ENCODE assay signal across 24 cellular contexts in the genomic region with DNA sequence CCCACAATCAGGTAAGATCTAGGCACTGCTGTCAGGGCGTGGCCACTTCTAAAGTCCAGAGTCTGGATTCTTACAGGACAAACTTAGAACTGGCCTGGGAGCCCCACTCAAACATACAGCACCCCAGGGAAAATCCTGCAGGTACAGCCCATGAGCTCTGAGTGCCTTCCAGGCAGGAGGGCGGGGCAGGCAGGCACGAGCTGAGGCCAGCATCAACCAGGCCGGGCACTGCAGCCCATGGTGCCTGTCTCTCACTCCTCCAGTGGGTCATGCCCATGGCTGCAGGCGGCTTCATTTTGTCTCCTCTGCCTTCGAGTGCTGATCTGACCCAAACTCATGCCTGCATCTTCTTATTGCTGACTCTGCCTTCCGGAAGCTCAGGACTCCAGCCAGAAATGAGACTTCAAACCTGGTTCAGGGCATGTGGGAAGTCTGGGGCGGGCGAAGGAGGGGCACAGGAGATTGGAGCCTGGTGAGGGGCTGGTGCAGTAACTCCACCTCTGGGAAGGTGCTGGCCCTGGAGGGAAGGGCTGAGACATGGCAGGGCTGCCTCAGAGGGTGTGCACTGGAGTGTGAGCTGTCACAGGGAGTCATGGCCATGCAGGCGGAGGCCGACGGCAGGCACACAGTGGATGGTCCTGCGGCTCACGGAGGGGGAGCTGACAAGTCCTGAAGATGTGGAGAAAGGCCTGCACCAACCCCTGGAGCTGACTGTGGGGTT. TPM values are rescaled to one million over a fixed set of nuclear protein-coding genes. Genes with fewer than 3 reads are reported as not detected.
DNase-seq lines count a peak whose midpoint lies in the region; ATAC-seq, FAIRE-seq and TF ChIP-seq lines count a peak whose summit lies in the region.
"Had no signal": no experiment of that assay in that cellular context is flagged by ENCODE, and none has a peak within 500 bp of the region (broad histone marks: within the 10 kb centered on the region; RNA-seq: fewer than 3 reads in every experiment).

No MANE protein-coding gene starts in this region.

- peak overlapping the region in 3 of 5 donors; percentile 16 to 54 (median 49) for H3K27ac ChIP-seq in adrenal gland
- H3K27ac ChIP-seq in HepG2 (ENCODE audit: extremely low read length, insufficient read depth, low read length) = no peak overlapping the region
- H3K27ac ChIP-seq: gastrocnemius medialis, SJSA1, stomach, WERI-Rb-1 had no signal

- H3K4me3 ChIP-seq in adrenal gland = no peak overlapping the region
- no peak overlapping the region for H3K4me3 ChIP-seq in HepG2 (replicated peaks in 1 of 3; ENCODE audit: insufficient read depth in 1 of 3, low read depth in 2 of 3, low read length in 3 of 3)
- H3K4me3 ChIP-seq: gastrocnemius medialis, SJSA1, stomach had no signal

- CTCF ChIA-PET in HepG2 (lab: Yijun Ruan, JAX; ENCODE audit: low intra/inter-chr PET ratio, low total read pairs) (no interaction called here), HEK293T (lab: Yijun Ruan, JAX) (interaction anchor here (0.6 kb wide), 1 partner anchor 45 kb away, joined by 3 read pairs; no protein-coding TSS in a partner anchor)

- H3K79me2 ChIP-seq in HepG2 (ENCODE audit: insufficient read depth, low read length) = peaks cover 47% of the 10 kb centered on the region

- H4K20me1 ChIP-seq in HepG2 (ENCODE audit: insufficient read depth, low read length) = peaks cover 36% of the 10 kb centered on the region; the same call in 1 of the 2 replicates

- no peaks in the 10 kb centered on the region for H3K27me3 ChIP-seq in adrenal gland
- H3K27me3 ChIP-seq in HepG2 (ENCODE audit: control insufficient read depth in 1 of 2, insufficient read depth in 2 of 2, low read length in 2 of 2) = no peaks in the 10 kb centered on the region
- H3K27me3 ChIP-seq: gastrocnemius medialis, SJSA1, stomach had no signal

- H3K36me3 ChIP-seq in adrenal gland (replicated peaks in 1 of 2) (peaks cover 0 to 7% of the 10 kb centered on the region in 2 donors), HepG2 (replicated peaks in 1 of 2; ENCODE audit: control insufficient read depth in 1 of 2, insufficient read depth in 2 of 2, low read length in 2 of 2) (peaks cover 54 to 86% of the 10 kb centered on the region in 2 experiments)

- H3K4me1 ChIP-seq in adrenal gland (replicated peaks in 1 of 2) = peaks cover 42 to 56% of the 10 kb centered on the region in 2 donors
- peaks cover 19% of the 10 kb centered on the region; the same call in 1 of the 2 replicates for H3K4me1 ChIP-seq in HepG2 (ENCODE audit: insufficient read depth, low read length)
- H3K4me1 ChIP-seq: SJSA1 had no signal

- DNase-seq in adrenal gland = peak; percentile 28 to 61 (median 56)
- DNase-seq in HepG2 (ENCODE audit: low spot score) = no peak
- DNase-seq in posterior cingulate gyrus = peak in 7 of 10 donors; percentile 4 to 70 (median 25)
- no peak for DNase-seq in HEK293T (ENCODE audit: extremely low spot score)
- DNase-seq in GM10266 (ENCODE audit: extremely low spot score) = no peak
- DNase-seq in NCI-H1417 treated with DMSO at 0.1 percent for 48 hours (lab: John Stamatoyannopoulos, UW) = no peak
- DNase-seq in DMS 273 treated with DMSO at 0.1 percent for 48 hours (lab: John Stamatoyannopoulos, UW) = no peak
- DNase-seq: activated CD4-positive, alpha-beta memory T cell treated with anti-CD3 and anti-CD28 coated beads for 36 hours; activated naive CD8-positive, alpha-beta T cell treated with anti-CD3 and anti-CD28 coated beads for 36 hours; activated T-cell treated with anti-CD3 and anti-CD28 coated beads for 4 hours; AML-193; Calu3; Kasumi-1; NCI-H1092; NCI-H2107; NCI-H526 treated with DMSO at 0.1 percent for 48 hours; stimulated activated CD4-positive, alpha-beta T cell treated with anti-CD3 and anti-CD28 coated beads, Interleukin-2, amount 100 ng/mL, for 48 hours; stomach had no signal

- no peak for TF ChIP-seq EP300 in Ishikawa (IDR thresholded peaks at IDR 0.05; ENCODE audit: borderline replicate concordance)
- TF ChIP-seq EP300 in HepG2 (IDR thresholded peaks at IDR 0.05; ENCODE audit: low read depth in 2 of 2, low read length in 2 of 2) = no peak
- no peak for TF ChIP-seq EP300 in HepG2 (CRISPR knock-in tag; IDR thresholded peaks at IDR 0.05; ENCODE audit: borderline replicate concordance)

- POLR2A ChIA-PET in HepG2 (lab: Yijun Ruan, JAX) (no interaction called here), HEK293T (lab: Yijun Ruan, JAX) (no interaction called here)

- no peak for TF ChIP-seq RAD21 in Ishikawa (IDR thresholded peaks at IDR 0.05; ENCODE audit: low read depth)
- no peak for TF ChIP-seq RAD21 in HepG2 (CRISPR knock-in tag; IDR thresholded peaks at IDR 0.05)

- intact Hi-C loops in adrenal gland (cut with DNase I) = no loop called here
- intact Hi-C loops in HepG2 (cut with micrococcal nuclease; ENCODE audit: unreplicated experiment) = no loop called here
- intact Hi-C loops in posterior cingulate gyrus (cut with DNase I) = no loop called here

- 61 to 78% (median 67%) methylated on average over 9 to 14 of the region's 14 CpGs for WGBS in adrenal gland, 4 donors
- WGBS in HepG2 (ENCODE audit: low lambda C conversion rate) = 91% methylated on average over 11 of the region's 14 CpGs

- no peaks in the 10 kb centered on the region for H3K9me3 ChIP-seq in adrenal gland (replicated peaks in 1 of 3)
- 0 out of 2 replicates have a peak, but pooled peaks cover 3% of the 10 kb centered on the region for H3K9me3 ChIP-seq in HepG2 (ENCODE audit: low read length)
- H3K9me3 ChIP-seq: gastrocnemius medialis had no signal

- H2AFZ ChIP-seq in HepG2 (ENCODE audit: low read length) = no peak overlapping the region

- no peak for FAIRE-seq in HepG2 (lab: Jason Lieb, UNC)
- FAIRE-seq: H1, HTR-8/SVneo had no signal

- no TSS peak for BruUV-seq in HepG2 (replicated peaks; lab: Mats Ljungman, UMichigan)

- in situ Hi-C loops in HepG2 (cut with HindIII; ENCODE audit: extremely low pct_ligation_motif_present, low pct_unique_long_range_greater_than_20kb) = no loop called here

- H3K9ac ChIP-seq in HepG2 (ENCODE audit: insufficient read depth, low read depth, low read length) = no peak overlapping the region

- TF ChIP-seq CTCF in adrenal gland (IDR thresholded peaks at IDR 0.05) = no peak
- TF ChIP-seq CTCF in HepG2 (CRISPR knock-in tag; IDR thresholded peaks at IDR 0.05) = no peak
- TF ChIP-seq CTCF in GM10266 (IDR thresholded peaks at IDR 0.05; ENCODE audit: control insufficient read depth, insufficient read depth, low read depth, missing control alignments) = no peak

- no peak for ATAC-seq in HepG2
- ATAC-seq: gastrocnemius medialis had no signal

- H3K4me2 ChIP-seq in HepG2 (ENCODE audit: low read depth, low read length) = no peak overlapping the region

- TF ChIP-seq POLR2A in adrenal gland (IDR thresholded peaks at IDR 0.05) (no peak), HepG2 (IDR thresholded peaks at IDR 0.05; ENCODE audit: insufficient read depth in 1 of 2, low read depth in 2 of 2, low read length in 2 of 2) (no peak; a peak in 1 of 4 replicates)

TF ChIP-seq in Ishikawa, 13 proteins besides CTCF, POLR2A, EP300 and RAD21:
- TF ChIP-seq ZBTB7A (IDR thresholded peaks at IDR 0.05; ENCODE audit: low read depth) = no peak
- TF ChIP-seq, protein P1, sequence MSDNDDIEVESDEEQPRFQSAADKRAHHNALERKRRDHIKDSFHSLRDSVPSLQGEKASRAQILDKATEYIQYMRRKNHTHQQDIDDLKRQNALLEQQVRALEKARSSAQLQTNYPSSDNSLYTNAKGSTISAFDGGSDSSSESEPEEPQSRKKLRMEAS (IDR thresholded peaks at IDR 0.05) = peak; percentile 22; the same call in 1 of the 2 replicates
- no peak for TF ChIP-seq CREB1 (IDR thresholded peaks at IDR 0.05; ENCODE audit: low read depth)
TF ChIP-seq in Ishikawa: peak in this region for 1.

TF ChIP-seq in HEK293T, 16 proteins besides CTCF, POLR2A, EP300 and RAD21:
- no peak for TF ChIP-seq LEF1 (IDR thresholded peaks at IDR 0.05; ENCODE audit: borderline replicate concordance)
- TF ChIP-seq FOXK2 (IDR thresholded peaks at IDR 0.05) = no peak
- no peak for TF ChIP-seq CTBP1 (IDR thresholded peaks at IDR 0.05; ENCODE audit: borderline replicate concordance)
- TF ChIP-seq ZNF384 (IDR thresholded peaks at IDR 0.05) = no peak
- TF ChIP-seq FOXM1 (IDR thresholded peaks at IDR 0.05; ENCODE audit: borderline replicate concordance) = no peak
- TF ChIP-seq, protein P2, sequence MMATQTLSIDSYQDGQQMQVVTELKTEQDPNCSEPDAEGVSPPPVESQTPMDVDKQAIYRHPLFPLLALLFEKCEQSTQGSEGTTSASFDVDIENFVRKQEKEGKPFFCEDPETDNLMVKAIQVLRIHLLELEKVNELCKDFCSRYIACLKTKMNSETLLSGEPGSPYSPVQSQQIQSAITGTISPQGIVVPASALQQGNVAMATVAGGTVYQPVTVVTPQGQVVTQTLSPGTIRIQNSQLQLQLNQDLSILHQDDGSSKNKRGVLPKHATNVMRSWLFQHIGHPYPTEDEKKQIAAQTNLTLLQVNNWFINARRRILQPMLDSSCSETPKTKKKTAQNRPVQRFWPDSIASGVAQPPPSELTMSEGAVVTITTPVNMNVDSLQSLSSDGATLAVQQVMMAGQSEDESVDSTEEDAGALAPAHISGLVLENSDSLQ (IDR thresholded peaks at IDR 0.05) = no peak
TF ChIP-seq in HEK293T: peak in this region for 0.

RNA-seq across cellular contexts. Expression of gene HS6ST1, which starts 40.5 kb away (rescaled TPM):
- 100 to 1,000 TPM in 6 of 8 donors, 10 to 100 TPM in 2; 74.5 to 262 (median 149) TPM for total RNA-seq in adrenal gland
- 10 to 100 TPM; 20.5 to 40.0 (median 35.1) TPM for polyA plus RNA-seq in adrenal gland
- 68.4 and 84.6 TPM in 2 replicates for total RNA-seq in HepG2 (2016; rRNA removed; fragmentation: Illumina TruSeq; extraction: Trizol)
- total RNA-seq in HepG2 (2016; cell fraction: cytosol; rRNA removed; fragmentation: Illumina TruSeq; extraction: Trizol; ENCODE audit: low read depth) = 8.0 TPM in 2 replicates
- 60.2 and 86.4 TPM in 2 replicates for total RNA-seq in HepG2 (2016; cell fraction: insoluble cytoplasmic fraction; rRNA removed; fragmentation: Illumina TruSeq; extraction: Trizol)
- 38.4 and 40.3 TPM in 2 replicates for total RNA-seq in HepG2 (2016; cell fraction: membrane; rRNA removed; fragmentation: Illumina TruSeq; extraction: Trizol)
- total RNA-seq in HepG2 (2016; cell fraction: nucleus; rRNA removed; fragmentation: Illumina TruSeq; extraction: Trizol) = 59.1 and 66.3 TPM in 2 replicates
- 34.5 and 42.2 TPM in 2 replicates for polyA plus RNA-seq in HepG2 (2011; rRNA removed)
- 35.2 and 53.7 TPM in 2 replicates for polyA plus RNA-seq in HepG2 (2011; cell fraction: cytosol; rRNA removed)
- polyA plus RNA-seq in HepG2 (2011; cell fraction: nucleus; rRNA removed) = 38.8 and 44.3 TPM in 2 replicates
- polyA plus RNA-seq in HepG2 (2012) = 50.2 and 79.5 TPM in 2 replicates
- 5.2 and 5.6 TPM in 2 replicates for polyA plus RNA-seq in HepG2 (2016; cell fraction: cytosol; fragmentation: Illumina TruSeq; extraction: Trizol; ENCODE audit: low read depth)
- 70.3 and 83.1 TPM in 2 replicates for polyA plus RNA-seq in HepG2 (2016; cell fraction: insoluble cytoplasmic fraction; fragmentation: Illumina TruSeq; extraction: Trizol; ENCODE audit: low read depth)
- polyA plus RNA-seq in HepG2 (2016; cell fraction: membrane; fragmentation: Illumina TruSeq; extraction: Trizol; ENCODE audit: low read depth) = 24.6 and 27.0 TPM in 2 replicates
- polyA plus RNA-seq in HepG2 (2016; cell fraction: nucleus; fragmentation: Illumina TruSeq; extraction: Trizol; ENCODE audit: insufficient read depth, low read depth) = 106 and 113 TPM in 2 replicates
- 7.6 and 148 TPM in 2 replicates for polyA minus RNA-seq in HepG2 (2011; rRNA and poly(A)+ RNA removed; ENCODE audit: low replicate concordance)
- polyA minus RNA-seq in HepG2 (2011; cell fraction: cytosol; rRNA and poly(A)+ RNA removed) = 47.4 and 52.3 TPM in 2 replicates
- polyA minus RNA-seq in HepG2 (2011; cell fraction: nucleus; rRNA and poly(A)+ RNA removed) = 39.0 and 60.8 TPM in 2 replicates

Comparison
In these comparisons a context has a peak if more than half of its experiments do, and no peak if none do; other contexts are left out.
1. DNase-seq: peak in adrenal gland (7 of 7) and posterior cingulate gyrus (7 of 10); none in HepG2 (single experiment), HEK293T (single experiment), GM10266 (single experiment), NCI-H1417 treated with DMSO at 0.1 percent for 48 hours (single experiment) and DMS 273 treated with DMSO at 0.1 percent for 48 hours (single experiment).